In the genomic region with DNA sequence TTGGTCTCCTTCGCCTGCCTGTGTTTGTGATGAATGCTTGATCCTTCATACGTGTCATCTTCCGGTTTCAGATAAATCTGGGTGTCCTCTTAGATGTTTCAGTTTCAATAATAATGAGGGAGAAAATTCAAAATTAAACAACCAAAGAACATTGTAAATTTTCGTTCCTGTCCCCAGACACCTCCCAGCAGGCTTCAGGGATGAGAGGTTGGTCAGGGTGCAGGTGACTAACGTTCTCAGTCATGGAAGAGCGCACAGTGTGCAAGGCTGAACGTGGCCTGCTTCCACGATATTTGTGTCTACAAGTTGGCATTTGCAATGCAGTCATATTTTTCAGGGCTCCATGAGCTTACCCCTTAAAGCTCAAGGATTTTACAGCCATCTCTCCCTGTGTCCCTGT, we compare ENCODE assay signal across 21 cellular contexts.
"Had no signal": no experiment of that assay in that cellular context is flagged by ENCODE, and none has a peak within 500 bp of the region (broad histone marks: within the 10 kb centered on the region; RNA-seq: fewer than 3 reads in every experiment).

No MANE protein-coding gene starts in this region.

- H3K9me3 Mint-ChIP-seq: activated CD4-positive, alpha-beta memory T cell treated with anti-CD3 and anti-CD28 coated beads, Interleukin-2, amount 10 ng/mL, durations not matched to agents 7 days and 5 days; activated T-cell treated with anti-CD3 and anti-CD28 coated beads, Interleukin-2, amount 50 U/mL, for 24 hours; stimulated activated effector memory CD8-positive, alpha-beta T cell treated with anti-CD3 and anti-CD28 coated beads, Interleukin-12 subunit alpha, Interleukin-12 subunit beta, amount 100 ng/mL, for 72 hours; WTC11 had no signal

- H3K9me3 ChIP-seq: colonic mucosa, esophagus squamous epithelium, psoas muscle, right lobe of liver had no signal

- H3K4me3 Mint-ChIP-seq: activated CD4-positive, alpha-beta memory T cell treated with anti-CD3 and anti-CD28 coated beads, Interleukin-2, amount 10 ng/mL, durations not matched to agents 7 days and 5 days; activated T-cell treated with anti-CD3 and anti-CD28 coated beads, Interleukin-2, amount 50 U/mL, for 24 hours; nephron; stimulated activated effector memory CD8-positive, alpha-beta T cell treated with anti-CD3 and anti-CD28 coated beads, Interleukin-12 subunit alpha, Interleukin-12 subunit beta, amount 100 ng/mL, for 72 hours; WTC11 had no signal

- ATAC-seq: right lobe of liver, WTC11 had no signal

- FAIRE-seq: TTC549, urothelium cell line had no signal

- H3K27me3 Mint-ChIP-seq: activated CD4-positive, alpha-beta memory T cell treated with anti-CD3 and anti-CD28 coated beads, Interleukin-2, amount 10 ng/mL, durations not matched to agents 7 days and 5 days had no signal

- H3K36me3 ChIP-seq: colonic mucosa, esophagus squamous epithelium, right lobe of liver had no signal

- H3K4me1 ChIP-seq: colonic mucosa, psoas muscle, right lobe of liver had no signal

- H3K27me3 ChIP-seq: colonic mucosa, right lobe of liver had no signal

- H3K4me1 Mint-ChIP-seq: activated CD4-positive, alpha-beta memory T cell treated with anti-CD3 and anti-CD28 coated beads, Interleukin-2, amount 10 ng/mL, durations not matched to agents 7 days and 5 days; WTC11 had no signal

- DNase-seq: activated CD4-positive, alpha-beta memory T cell treated with anti-CD3 and anti-CD28 coated beads, Interleukin-2, amount 10 ng/mL, durations not matched to agents 7 days and 5 days; activated CD4-positive, alpha-beta T cell treated with anti-CD3 and anti-CD28 coated beads for 4 hours; activated effector memory CD4-positive, alpha-beta T cell treated with Interleukin-2 at 50 U/mL for 16 hours; activated naive CD4-positive, alpha-beta T cell treated with anti-CD3 and anti-CD28 coated beads, Interleukin-2, amount 50 U/mL, for 16 hours; activated T-cell treated with anti-CD3 and anti-CD28 coated beads, Interleukin-2, amount 50 U/mL, for 24 hours; caudate nucleus; colonic mucosa; esophagus squamous epithelium; glutamatergic neuron; hypothalamus; kidney glomerular epithelial cell; mesendoderm; psoas muscle; right lobe of liver; stimulated activated CD4-positive, alpha-beta T cell treated with anti-CD3 and anti-CD28 coated beads, Interleukin-12 subunit alpha, Interleukin-12 subunit beta, amount 100 ng/mL, for 4 hours; stimulated activated CD4-positive, alpha-beta T cell treated with anti-CD3 and anti-CD28 coated beads, Interleukin-2, amount 100 ng/mL, for 24 hours had no signal

- H3K36me3 Mint-ChIP-seq: stimulated activated effector memory CD8-positive, alpha-beta T cell treated with anti-CD3 and anti-CD28 coated beads, Interleukin-12 subunit alpha, Interleukin-12 subunit beta, amount 100 ng/mL, for 72 hours; WTC11 had no signal

- H3K27ac ChIP-seq: colonic mucosa, esophagus squamous epithelium, psoas muscle, right lobe of liver had no signal

- H3K27ac Mint-ChIP-seq: activated CD4-positive, alpha-beta memory T cell treated with anti-CD3 and anti-CD28 coated beads, Interleukin-2, amount 10 ng/mL, durations not matched to agents 7 days and 5 days; activated T-cell treated with anti-CD3 and anti-CD28 coated beads, Interleukin-2, amount 50 U/mL, for 24 hours; nephron; stimulated activated effector memory CD8-positive, alpha-beta T cell treated with anti-CD3 and anti-CD28 coated beads, Interleukin-12 subunit alpha, Interleukin-12 subunit beta, amount 100 ng/mL, for 72 hours; WTC11 had no signal

- H3K4me3 ChIP-seq: colonic mucosa, esophagus squamous epithelium, psoas muscle, right lobe of liver had no signal
